ENCODE assay signal across 34 cellular contexts in the genomic region with DNA sequence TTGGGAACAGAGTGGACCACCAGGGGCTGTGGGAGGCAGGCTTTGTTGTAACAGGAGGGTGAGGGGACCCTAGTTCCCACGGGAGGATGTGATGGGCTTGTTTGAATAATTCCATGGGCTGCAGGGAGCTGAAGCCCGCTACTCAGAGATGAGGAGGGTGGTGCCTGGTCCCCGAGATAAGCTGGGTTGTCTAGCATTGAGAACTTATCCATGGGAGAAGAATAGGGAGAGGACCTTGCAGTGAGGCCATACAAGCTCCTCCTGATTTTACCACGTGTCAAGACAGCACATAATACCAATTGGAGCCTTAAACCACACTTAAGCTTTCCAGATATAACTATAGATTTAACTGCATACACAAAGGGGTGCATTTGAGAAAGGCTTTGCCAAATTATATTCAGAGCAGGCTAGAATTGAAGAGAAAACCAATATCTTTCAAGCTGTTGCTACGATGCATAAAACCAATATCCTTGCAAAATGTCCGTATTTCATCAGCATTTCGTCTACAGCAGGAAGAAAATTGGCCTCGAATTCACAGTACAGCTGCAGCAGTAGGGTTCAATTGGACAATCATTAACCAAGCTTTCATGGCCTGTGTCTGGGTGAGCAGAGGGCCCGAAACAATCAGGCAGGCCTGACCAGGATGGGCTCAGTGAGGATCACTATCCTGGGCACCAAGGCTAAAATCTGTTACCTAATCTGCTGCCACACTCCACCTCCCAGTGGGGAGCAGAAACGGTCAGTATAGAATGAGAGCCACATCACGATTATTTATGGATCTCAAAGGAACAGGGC.
A peak's percentile ranks its signal among the peaks of the same experiment; 100 is the strongest.
DNase-seq lines count a peak whose midpoint lies in the region; ATAC-seq, FAIRE-seq and TF ChIP-seq lines count a peak whose summit lies in the region.
"Had no signal": no experiment of that assay in that cellular context is flagged by ENCODE, and none has a peak within 500 bp of the region (broad histone marks: within the 10 kb centered on the region; RNA-seq: fewer than 3 reads in every experiment).

No MANE protein-coding gene starts in this region.

- TF ChIP-seq CTCF in K562 (IDR thresholded peaks at IDR 0.05 in 2 of 3, conservative IDR thresholded peaks at IDR 0.05 in 1 of 3; ENCODE audit: insufficient read depth in 2 of 3, low read depth in 1 of 3, low read length in 3 of 3) = no peak

- peak; percentile 44 for DNase-seq in DMS53 (lab: John Stamatoyannopoulos, UW)
- no peak for DNase-seq in DMS53 treated with DMSO at 0.1 percent for 48 hours (lab: John Stamatoyannopoulos, UW; ENCODE audit: unreplicated experiment)
- peak in 1 of 4 experiments; percentile 23 for DNase-seq in K562 (ENCODE audit: extremely low read depth in 1 of 4, low spot score in 3 of 4)
- DNase-seq in left lobe of liver (ENCODE audit: low spot score) = no peak
- no peak for DNase-seq in urothelium cell line (ENCODE audit: low spot score)
- DNase-seq in activated CD4-positive, alpha-beta T cell treated with anti-CD3 and anti-CD28 coated beads, Interleukin-2, amount 50 U/mL, for 1 hour = no peak
- DNase-seq in epidermal melanocyte (ENCODE audit: insufficient read length, low spot score) = no peak
- DNase-seq in mesenteric fat pad (ENCODE audit: low spot score) = no peak
- DNase-seq: 8988T; ACHN; AML-193; BE2C; C1 segment of cervical spinal cord; Caco-2; Calu3; CD4-positive, alpha-beta memory T cell; CD4-positive, alpha-beta T cell; CD4-positive, CD25-positive, alpha-beta regulatory T cell; CD8-positive, alpha-beta memory T cell; CD8-positive, alpha-beta T cell; COR-L47; DMS 273 treated with DMSO at 0.1 percent for 48 hours; DMS153; DMS79; DMS79 treated with DMSO at 0.1 percent for 48 hours; DND-41; EL had no signal

- H3K4me3 ChIP-seq in K562 = no peak overlapping the region
- H3K4me3 ChIP-seq: A549; BLaER1; BLaER1 treated with 17β-estradiol and CSF1 and Interleukin-3, amounts not matched to agents 10 nM and 100 nM had no signal

- POLR2A ChIA-PET in K562 (lab: Yijun Ruan, JAX) = no interaction called here

- H3K9me1 ChIP-seq in K562 (ENCODE audit: control insufficient read depth, insufficient read depth, low read length) = no peaks in the 10 kb centered on the region

- H4K20me1 ChIP-seq in K562 (replicated peaks; ENCODE audit: control insufficient read depth, insufficient read depth, low read length) = no peaks in the 10 kb centered on the region
- H4K20me1 ChIP-seq: BLaER1; BLaER1 treated with 17β-estradiol and CSF1 and Interleukin-3, amounts not matched to agents 10 nM and 100 nM had no signal

- no peak for TF ChIP-seq POLR2A in K562 (conservative IDR thresholded peaks at IDR 0.05)

- H3K4me2 ChIP-seq in K562 (ENCODE audit: insufficient read depth, low read length) = no peak overlapping the region
- H3K4me2 ChIP-seq: A549; BLaER1; BLaER1 treated with 17β-estradiol and CSF1 and Interleukin-3, amounts not matched to agents 10 nM and 100 nM had no signal

- no peak overlapping the region for H3K27ac ChIP-seq in K562 (ENCODE audit: extremely low read depth, low read depth, low read length)
- H3K27ac ChIP-seq: 22Rv1; A549; BLaER1; BLaER1 treated with 17β-estradiol and CSF1 and Interleukin-3, amounts not matched to agents 10 nM and 100 nM; C4-2B had no signal

- CTCF ChIA-PET in K562 (lab: Yijun Ruan, JAX; ENCODE audit: low intra/inter-chr PET ratio) = no interaction called here

- no peaks in the 10 kb centered on the region; the same call in 1 of the 2 replicates for H3K9me3 ChIP-seq in K562 (replicated peaks; ENCODE audit: control insufficient read depth, insufficient read depth, low read depth, low read length)
- H3K9me3 ChIP-seq: BE2C, BLaER1 had no signal

- under 1% methylated on average over 11 of the region's 11 CpGs for WGBS in K562 (ENCODE audit: insufficient coverage, low coverage, missing lambda C conversion rate)

- no peak for TF ChIP-seq RAD21 in K562 (CRISPR knock-in tag; conservative IDR thresholded peaks at IDR 0.05 in 1 of 2, IDR thresholded peaks at IDR 0.05 in 1 of 2)

- H3K36me3 ChIP-seq in K562 (ENCODE audit: control insufficient read depth, insufficient read depth, low read length) = no peaks in the 10 kb centered on the region
- H3K36me3 ChIP-seq: BE2C; BLaER1; BLaER1 treated with 17β-estradiol and CSF1 and Interleukin-3, amounts not matched to agents 10 nM and 100 nM had no signal

- intact Hi-C loops in K562 (cut with micrococcal nuclease) = no loop called here

- peak overlapping the region; percentile 49; the same call in 1 of the 2 replicates for H2AFZ ChIP-seq in K562 (ENCODE audit: low read depth, low read length)

- no TSS peak for BruUV-seq in K562 (replicated peaks; lab: Mats Ljungman, UMichigan)

- in situ Hi-C loops in K562 (cut with MboI) = no loop called here

- peak; percentile 53; the same call in 1 of the 3 replicates for ATAC-seq in K562
- peak; percentile 61 for ATAC-seq in left lobe of liver
- ATAC-seq: A549; CD8-positive, alpha-beta T cell had no signal

- H3K79me2 ChIP-seq in K562 (ENCODE audit: control insufficient read depth, insufficient read depth, low read length) = no peaks in the 10 kb centered on the region

- TF ChIP-seq EP300 in K562 (IDR thresholded peaks at IDR 0.05; ENCODE audit: low read length) = no peak

- H3K9ac ChIP-seq in K562 (ENCODE audit: insufficient read depth in 1 of 2, low read depth in 2 of 2, low read length in 2 of 2) = no peak overlapping the region
- H3K9ac ChIP-seq: BLaER1; BLaER1 treated with 17β-estradiol and CSF1 and Interleukin-3, amounts not matched to agents 10 nM and 100 nM had no signal

- H3K4me1 ChIP-seq in K562 (replicated peaks in 1 of 2; ENCODE audit: control insufficient read depth in 2 of 2, insufficient read depth in 2 of 2, low read length in 2 of 2) = peaks cover 0 to 2% of the 10 kb centered on the region in 2 experiments; a peak in 2 of 5 replicates
- H3K4me1 ChIP-seq: BE2C, Caco-2 had no signal

- peaks cover 6 to 31% of the 10 kb centered on the region in 2 experiments for H3K27me3 ChIP-seq in K562 (ENCODE audit: control insufficient read depth in 2 of 2, insufficient read depth in 2 of 2, low read length in 2 of 2)
- H3K27me3 ChIP-seq: BE2C; BLaER1; BLaER1 treated with 17β-estradiol and CSF1 and Interleukin-3, amounts not matched to agents 10 nM and 100 nM had no signal

- no peak for FAIRE-seq in K562 (lab: Jason Lieb, UNC)
- FAIRE-seq in urothelium cell line (lab: Jason Lieb, UNC) = peak; percentile 13
- FAIRE-seq: A204.1, A549, D721Med had no signal

TF ChIP-seq in K562, 482 proteins besides CTCF, POLR2A, EP300 and RAD21:
- TF ChIP-seq NELFE (IDR thresholded peaks at IDR 0.05; ENCODE audit: insufficient read depth, insufficient read length) (no peak), ZNF232 (CRISPR knock-in tag; IDR thresholded peaks at IDR 0.05) (no peak), POLR2AphosphoS5 (IDR thresholded peaks at IDR 0.05; ENCODE audit: control insufficient read depth, insufficient read depth, low read depth, low read length) (no peak), CBFA2T3 (IDR thresholded peaks at IDR 0.05) (peak; percentile 26; the same call in 1 of the 2 replicates), ARID1B (IDR thresholded peaks at IDR 0.05) (0 out of 2 replicates have a peak, but pooled peaks have one; percentile 17), MEF2A (IDR thresholded peaks at IDR 0.05; ENCODE audit: control insufficient read depth, low read depth, low read length) (no peak), TCF3 (CRISPR knock-in tag; IDR thresholded peaks at IDR 0.05) (peak; percentile 55)
